1 cellular context compared by ENCODE assay signal in genomic region chr11:66293777-66294625, GRCh38.
A peak's percentile ranks its signal among the peaks of the same experiment; 100 is the strongest.
TF ChIP-seq lines count a peak whose summit lies in the region.

No MANE protein-coding gene starts in this region.

TF ChIP-seq in HepG2, 621 proteins besides CTCF, POLR2A, EP300 and RAD21:
- TF ChIP-seq RNF2 (conservative IDR thresholded peaks at IDR 0.05; ENCODE audit: low read depth) (no peak), ZNF629 (CRISPR knock-in tag; conservative IDR thresholded peaks at IDR 0.05) (0 out of 2 replicates have a peak, but pooled peaks have one; percentile 43), TMF1 (CRISPR knock-in tag; IDR thresholded peaks at IDR 0.05; ENCODE audit: low read depth) (no peak), ZNF768 (CRISPR knock-in tag; IDR thresholded peaks at IDR 0.05) (peak; percentile 89)
